17 cellular contexts compared by ENCODE assay signal in genomic region chr12:114163766-114164165, GRCh38.
DNase-seq lines count a peak whose midpoint lies in the region; TF ChIP-seq lines count a peak whose summit lies in the region.
"Had no signal": no experiment of that assay in that cellular context is flagged by ENCODE, and none has a peak within 500 bp of the region (broad histone marks: within the 10 kb centered on the region; RNA-seq: fewer than 3 reads in every experiment).

No MANE protein-coding gene starts in this region.

- peaks cover 60% of the 10 kb centered on the region for H3K4me1 Mint-ChIP-seq in HFFc6 (ENCODE audit: low read depth)
- no peaks in the 10 kb centered on the region for H3K4me1 Mint-ChIP-seq in activated CD4-positive, alpha-beta memory T cell treated with anti-CD3 and anti-CD28 coated beads, Interleukin-2, amount 10 ng/mL, durations not matched to agents 7 days and 5 days
- H3K4me1 Mint-ChIP-seq: activated B cell treated with CpG ODN at 0.5 μM for 24 hours had no signal

- CTCF ChIA-PET in activated CD4-positive, alpha-beta memory T cell treated with anti-CD3 and anti-CD28 coated beads, Interleukin-2, amount 10 ng/mL, durations not matched to agents 7 days and 5 days (lab: Charles Lee), result no interaction called here

- H3K4me3 Mint-ChIP-seq in HFFc6, result peak overlapping the region; percentile 54; the same call in 1 of the 2 replicates
- H3K4me3 Mint-ChIP-seq in activated CD4-positive, alpha-beta memory T cell treated with anti-CD3 and anti-CD28 coated beads, Interleukin-2, amount 10 ng/mL, durations not matched to agents 7 days and 5 days, result no peak overlapping the region
- H3K4me3 Mint-ChIP-seq: activated B cell treated with CpG ODN at 0.5 μM for 24 hours, H9 had no signal

- no peaks in the 10 kb centered on the region for H3K36me3 ChIP-seq in suprapubic skin
- H3K36me3 ChIP-seq: upper lobe of left lung had no signal

- H3K27me3 ChIP-seq in suprapubic skin, result peaks cover 10% of the 10 kb centered on the region
- H3K27me3 ChIP-seq: upper lobe of left lung had no signal

- H3K9me3 ChIP-seq in suprapubic skin, result no peaks in the 10 kb centered on the region
- H3K9me3 ChIP-seq: upper lobe of left lung had no signal

- POLR2A ChIA-PET in activated CD4-positive, alpha-beta memory T cell treated with anti-CD3 and anti-CD28 coated beads, Interleukin-2, amount 10 ng/mL, durations not matched to agents 7 days and 5 days (lab: Charles Lee), result no interaction called here

- H3K9me3 Mint-ChIP-seq in HFFc6, result no peaks in the 10 kb centered on the region
- peaks cover 2% of the 10 kb centered on the region for H3K9me3 Mint-ChIP-seq in activated CD4-positive, alpha-beta memory T cell treated with anti-CD3 and anti-CD28 coated beads, Interleukin-2, amount 10 ng/mL, durations not matched to agents 7 days and 5 days
- H3K9me3 Mint-ChIP-seq: activated B cell treated with CpG ODN at 0.5 μM for 24 hours, H9 had no signal

- 75% methylated on average over 4 of the region's 4 CpGs for WGBS in suprapubic skin

- no peaks in the 10 kb centered on the region for H3K4me1 ChIP-seq in suprapubic skin
- H3K4me1 ChIP-seq: upper lobe of left lung had no signal

- TF ChIP-seq EP300 in suprapubic skin (IDR thresholded peaks at IDR 0.05), result no peak

- no peak for TF ChIP-seq POLR2A in suprapubic skin (IDR thresholded peaks at IDR 0.05)

- TF ChIP-seq CTCF in HFFc6 (IDR thresholded peaks at IDR 0.05) (no peak), fibroblast of pulmonary artery (IDR thresholded peaks at IDR 0.05; ENCODE audit: low read length, missing control alignments) (no peak), suprapubic skin (IDR thresholded peaks at IDR 0.05) (no peak)

- DNase-seq in AG08395 (ENCODE audit: low spot score) (peak; percentile 94), HFFc6 (peak; percentile 98), SW 1271 (lab: John Stamatoyannopoulos, UW) (peak; percentile 84 to 94), fibroblast of pulmonary artery (ENCODE audit: low read depth) (peak; percentile 72), NCI-H1694 (lab: John Stamatoyannopoulos, UW) (no peak), NCI-H187 (lab: John Stamatoyannopoulos, UW) (no peak), suprapubic skin (ENCODE audit: low spot score in 2 of 2) (no peak)
- DNase-seq in activated CD4-positive, alpha-beta memory T cell treated with anti-CD3 and anti-CD28 coated beads, Interleukin-2, amount 10 ng/mL, durations not matched to agents 7 days and 5 days, result no peak
- DNase-seq: activated B cell treated with CpG ODN at 0.5 μM for 24 hours; effector CD4-positive, alpha-beta T cell; H9; head of caudate nucleus; left cardiac atrium; NCI-H1436; NCI-H524 treated with DMSO at 0.1 percent for 48 hours; SIG-M5; upper lobe of left lung had no signal

- no peaks in the 10 kb centered on the region for H3K36me3 Mint-ChIP-seq in HFFc6 (ENCODE audit: low read depth)
- no peaks in the 10 kb centered on the region for H3K36me3 Mint-ChIP-seq in activated CD4-positive, alpha-beta memory T cell treated with anti-CD3 and anti-CD28 coated beads, Interleukin-2, amount 10 ng/mL, durations not matched to agents 7 days and 5 days (ENCODE audit: low read depth)

- H3K27ac ChIP-seq in suprapubic skin, result no peak overlapping the region
- H3K27ac ChIP-seq: upper lobe of left lung had no signal

- H3K27ac Mint-ChIP-seq in HFFc6, result peak overlapping the region; percentile 88
- H3K27ac Mint-ChIP-seq in activated CD4-positive, alpha-beta memory T cell treated with anti-CD3 and anti-CD28 coated beads, Interleukin-2, amount 10 ng/mL, durations not matched to agents 7 days and 5 days, result no peak overlapping the region
- H3K27ac Mint-ChIP-seq: activated B cell treated with CpG ODN at 0.5 μM for 24 hours, H9 had no signal

- H3K4me3 ChIP-seq in fibroblast of pulmonary artery (replicated peaks; ENCODE audit: low read depth, low read length) (no peak overlapping the region), suprapubic skin (no peak overlapping the region)
- H3K4me3 ChIP-seq: upper lobe of left lung had no signal

- H3K27me3 Mint-ChIP-seq in HFFc6 (ENCODE audit: insufficient read depth), result no peaks in the 10 kb centered on the region; the same call in 1 of the 2 replicates
- H3K27me3 Mint-ChIP-seq in activated CD4-positive, alpha-beta memory T cell treated with anti-CD3 and anti-CD28 coated beads, Interleukin-2, amount 10 ng/mL, durations not matched to agents 7 days and 5 days, result no peaks in the 10 kb centered on the region
- H3K27me3 Mint-ChIP-seq: activated B cell treated with CpG ODN at 0.5 μM for 24 hours had no signal

Comparison
In these comparisons a context has a peak if more than half of its experiments do, and no peak if none do; other contexts are left out.
1. DNase-seq: peak in AG08395 (single experiment), HFFc6 (single experiment), SW 1271 (2 of 2) and fibroblast of pulmonary artery (single experiment); none in NCI-H1694 (single experiment), NCI-H187 (0 of 2), activated CD4-positive, alpha-beta memory T cell treated with anti-CD3 and anti-CD28 coated beads, Interleukin-2, amount 10 ng/mL, durations not matched to agents 7 days and 5 days (single experiment) and suprapubic skin (0 of 2).